29 cellular contexts compared by ENCODE assay signal in genomic region chr14:38198425-38198824, GRCh38. TPM values are rescaled to one million over a fixed set of nuclear protein-coding genes. Genes with fewer than 3 reads are reported as not detected.
"Had no signal": no experiment of that assay in that cellular context is flagged by ENCODE, and none has a peak within 500 bp of the region (broad histone marks: within the 10 kb centered on the region; RNA-seq: fewer than 3 reads in every experiment).

No MANE protein-coding gene starts in this region.

- H3K4me3 ChIP-seq: MG63, PC-9, SK-N-MC had no signal

- H3K9me3 ChIP-seq: MG63 had no signal

- H3K9me3 Mint-ChIP-seq: activated CD4-positive, alpha-beta memory T cell treated with anti-CD3 and anti-CD28 coated beads, Interleukin-2, amount 10 ng/mL, durations not matched to agents 7 days and 5 days; activated naive CD4-positive, alpha-beta T cell treated with anti-CD3 and anti-CD28 coated beads for 36 hours; T-cell had no signal

- H3K27ac Mint-ChIP-seq: activated CD4-positive, alpha-beta memory T cell treated with anti-CD3 and anti-CD28 coated beads, Interleukin-2, amount 10 ng/mL, durations not matched to agents 7 days and 5 days; activated CD4-positive, alpha-beta T cell treated with anti-CD3 and anti-CD28 coated beads for 36 hours; activated naive CD4-positive, alpha-beta T cell treated with anti-CD3 and anti-CD28 coated beads for 36 hours; activated naive CD8-positive, alpha-beta T cell; activated T-helper 17 cell treated with anti-CD3 and anti-CD28 coated beads, Interleukin-2, amount 50 U/mL, for 72 hours; T-cell had no signal

- ATAC-seq: activated CD4-positive, alpha-beta T cell treated with anti-CD3 and anti-CD28 coated beads for 36 hours; activated T-helper 17 cell treated with anti-CD3 and anti-CD28 coated beads, Interleukin-2, amount 50 U/mL, for 72 hours; Right ventricle myocardium inferior; T-cell had no signal

- H3K36me3 ChIP-seq: brain microvascular endothelial cell, MG63 had no signal

- DNase-seq: activated CD4-positive, alpha-beta memory T cell treated with anti-CD3 and anti-CD28 coated beads, Interleukin-2, amount 10 ng/mL, durations not matched to agents 7 days and 5 days; activated CD4-positive, alpha-beta T cell treated with anti-CD3 and anti-CD28 coated beads for 36 hours; activated CD4-positive, alpha-beta T cell treated with anti-CD3 and anti-CD28 coated beads, Interleukin-2, amount 50 U/mL, for 1 hour; activated gamma-delta T cell; activated naive CD4-positive, alpha-beta T cell treated with anti-CD3 and anti-CD28 coated beads for 36 hours; activated T-cell treated with anti-CD3 and anti-CD28 coated beads for 4 hours; activated T-cell treated with anti-CD3 and anti-CD28 coated beads, Interleukin-2, amount 50 U/mL, for 48 hours; amygdala; brain microvascular endothelial cell; cerebellar nuclear complex; MG63; MV-4-11; NCI-H1417 treated with DMSO at 0.1 percent for 48 hours; NCI-H1694; NCI-H2029; NCI-H2107; NCI-H526; NCI-H82; NK-92 treated with Interleukin-12 subunit alpha and Interleukin-12 subunit beta, amount 100 ng/mL, for 24 hours; PC-9; T-cell had no signal

- H3K4me2 ChIP-seq: PC-9 had no signal

- H3K36me3 Mint-ChIP-seq: activated naive CD8-positive, alpha-beta T cell; T-cell had no signal

- H3K27me3 ChIP-seq: brain microvascular endothelial cell, MG63 had no signal

- H3K4me3 Mint-ChIP-seq: activated CD4-positive, alpha-beta memory T cell treated with anti-CD3 and anti-CD28 coated beads, Interleukin-2, amount 10 ng/mL, durations not matched to agents 7 days and 5 days; activated CD4-positive, alpha-beta T cell treated with anti-CD3 and anti-CD28 coated beads for 36 hours; activated naive CD4-positive, alpha-beta T cell treated with anti-CD3 and anti-CD28 coated beads for 36 hours; activated naive CD8-positive, alpha-beta T cell; activated T-helper 17 cell treated with anti-CD3 and anti-CD28 coated beads, Interleukin-2, amount 50 U/mL, for 72 hours; T-cell had no signal

- H3K4me1 Mint-ChIP-seq: activated CD4-positive, alpha-beta memory T cell treated with anti-CD3 and anti-CD28 coated beads, Interleukin-2, amount 10 ng/mL, durations not matched to agents 7 days and 5 days; activated T-helper 17 cell treated with anti-CD3 and anti-CD28 coated beads, Interleukin-2, amount 50 U/mL, for 72 hours had no signal

- H3K27me3 Mint-ChIP-seq: activated CD4-positive, alpha-beta memory T cell treated with anti-CD3 and anti-CD28 coated beads, Interleukin-2, amount 10 ng/mL, durations not matched to agents 7 days and 5 days; activated CD4-positive, alpha-beta T cell treated with anti-CD3 and anti-CD28 coated beads for 36 hours; activated naive CD8-positive, alpha-beta T cell; activated T-helper 17 cell treated with anti-CD3 and anti-CD28 coated beads, Interleukin-2, amount 50 U/mL, for 72 hours had no signal

- H2AFZ ChIP-seq: PC-9 had no signal

- H3K27ac ChIP-seq: brain microvascular endothelial cell, PC-9, SK-N-MC, VCaP had no signal

RNA-seq across cellular contexts. Expression of gene SSTR1, which starts 9.3 kb away (rescaled TPM):
- total RNA-seq: activated CD4-positive, alpha-beta memory T cell treated with anti-CD3 and anti-CD28 coated beads, Interleukin-2, amount 10 ng/mL, durations not matched to agents 7 days and 5 days; activated CD4-positive, alpha-beta T cell treated with anti-CD3 and anti-CD28 coated beads for 36 hours; activated CD8-positive, alpha-beta memory T cell treated with anti-CD3 and anti-CD28 coated beads for 36 hours; activated naive CD4-positive, alpha-beta T cell treated with anti-CD3 and anti-CD28 coated beads for 36 hours; activated T-helper 17 cell treated with anti-CD3 and anti-CD28 coated beads, Interleukin-2, amount 50 U/mL, for 72 hours; T-cell; T-helper 2 cell treated with Interferon-gamma antibody and Interleukin-4, amounts not matched to agents 100 ng/mL and 5 ng/mL, for 36 hours had no signal

RNA-seq across cellular contexts. Expression of gene CLEC14A, which starts 57.5 kb away (rescaled TPM):
- total RNA-seq: activated CD4-positive, alpha-beta memory T cell treated with anti-CD3 and anti-CD28 coated beads, Interleukin-2, amount 10 ng/mL, durations not matched to agents 7 days and 5 days; activated CD4-positive, alpha-beta T cell treated with anti-CD3 and anti-CD28 coated beads for 36 hours; activated CD8-positive, alpha-beta memory T cell treated with anti-CD3 and anti-CD28 coated beads for 36 hours; activated naive CD4-positive, alpha-beta T cell treated with anti-CD3 and anti-CD28 coated beads for 36 hours; activated T-helper 17 cell treated with anti-CD3 and anti-CD28 coated beads, Interleukin-2, amount 50 U/mL, for 72 hours; RPMI7951; T-cell; T-helper 2 cell treated with Interferon-gamma antibody and Interleukin-4, amounts not matched to agents 100 ng/mL and 5 ng/mL, for 36 hours had no signal
